ENCODE assay signal across 8 cellular contexts in genomic region chr4:47031011-47031678, GRCh38. TPM values are rescaled to one million over a fixed set of nuclear protein-coding genes. Genes with fewer than 3 reads are reported as not detected.
DNase-seq lines count a peak whose midpoint lies in the region; ATAC-seq, FAIRE-seq and TF ChIP-seq lines count a peak whose summit lies in the region.

GABRB1 (plus strand) TSS chr4:47031567.

- H3K36me3 Mint-ChIP-seq in IgD-negative memory B cell (no peaks in the 10 kb centered on the region), natural killer cell (no peaks in the 10 kb centered on the region)

- H3K9me3 Mint-ChIP-seq in IgD-negative memory B cell (no peaks in the 10 kb centered on the region), natural killer cell (no peaks in the 10 kb centered on the region)

- no peak within 1 kb of the TSS for H3K27ac Mint-ChIP-seq in IgD-negative memory B cell
- peak within 1 kb of the TSS in 1 of 2 donors; percentile 39 for H3K27ac Mint-ChIP-seq in natural killer cell

- FAIRE-seq in frontal cortex (lab: Jason Lieb, UNC): no peak

- peak; percentile 6 to 77 (median 40) for DNase-seq in C1 segment of cervical spinal cord (lab: John Stamatoyannopoulos, UW)
- DNase-seq in activated naive CD4-positive, alpha-beta T cell treated with anti-CD3 and anti-CD28 coated beads, Interleukin-2, amount 50 U/mL, for 16 hours: peak; percentile 13
- DNase-seq in frontal cortex (ENCODE audit: low spot score in 2 of 2): peak; percentile 22 to 30
- DNase-seq in natural killer cell: no peak
- no peak for DNase-seq in SHP77 treated with DMSO at 0.1 percent for 48 hours (lab: John Stamatoyannopoulos, UW)
- DNase-seq in NCI-H1417 treated with DMSO at 0.1 percent for 48 hours (lab: John Stamatoyannopoulos, UW): no peak

- intact Hi-C loops in natural killer cell (cut with micrococcal nuclease): loop anchor here (5.0 kb wide), 1 partner anchor 189 kb away; no protein-coding TSS in a partner anchor

- H3K4me3 Mint-ChIP-seq in IgD-negative memory B cell (peak within 1 kb of the TSS in 3 of 4 donors; percentile 20 to 80 (median 57)), natural killer cell (peak within 1 kb of the TSS; percentile 70)

- peaks cover 0 to 13% (median 8%) of the 10 kb centered on the region in 3 donors for H3K4me1 Mint-ChIP-seq in IgD-negative memory B cell
- peaks cover 19 to 20% of the 10 kb centered on the region in 2 donors for H3K4me1 Mint-ChIP-seq in natural killer cell

- TF ChIP-seq CTCF in natural killer cell (IDR thresholded peaks at IDR 0.05): no peak

- peaks cover 32% of the 10 kb centered on the region for H3K27me3 Mint-ChIP-seq in IgD-negative memory B cell
- H3K27me3 Mint-ChIP-seq in natural killer cell (ENCODE audit: low read depth in 2 of 2): peaks cover 29 to 61% of the 10 kb centered on the region in 2 donors

- peak in 1 of 3 donors; percentile 2 for ATAC-seq in natural killer cell
- ATAC-seq in HG03045 (IDR thresholded peaks at IDR 0.05; ENCODE audit: unreplicated experiment): no peak

RNA-seq across cellular contexts. Expression of gene GABRB1, which starts in this region (rescaled TPM):
- polyA plus RNA-seq in IgD-negative memory B cell: not detected
- total RNA-seq in frontal cortex (85.6 TPM), natural killer cell (not detected)

Comparison
In these comparisons a context has a peak if more than half of its experiments do, and no peak if none do; other contexts are left out.
1. RNA of gene GABRB1 (total RNA-seq): 85.6 TPM in frontal cortex (single experiment); not detected in natural killer cell; every median in the first group is over 10 times any median in the second.
2. DNase-seq: peak in C1 segment of cervical spinal cord (14 of 14), activated naive CD4-positive, alpha-beta T cell treated with anti-CD3 and anti-CD28 coated beads, Interleukin-2, amount 50 U/mL, for 16 hours (single experiment) and frontal cortex (2 of 2); none in natural killer cell (single experiment), SHP77 treated with DMSO at 0.1 percent for 48 hours (single experiment) and NCI-H1417 treated with DMSO at 0.1 percent for 48 hours (single experiment).